9 cellular contexts compared by ENCODE assay signal in genomic region chr2:32220445-32220844, GRCh38. TPM values are rescaled to one million over a fixed set of nuclear protein-coding genes. Genes with fewer than 3 reads are reported as not detected.
"Had no signal": no experiment of that assay in that cellular context is flagged by ENCODE, and none has a peak within 500 bp of the region (broad histone marks: within the 10 kb centered on the region; RNA-seq: fewer than 3 reads in every experiment).

No MANE protein-coding gene starts in this region.

- DNase-seq: GDM1, GF-D8 had no signal

- H3K4me3 ChIP-seq: GM12878 had no signal

- FAIRE-seq: G401.6, GM12878, GM12891, GM12892, GM18507, GM19239 had no signal

- ATAC-seq: GM12878 had no signal

RNA-seq across cellular contexts. Expression of gene NLRC4, which starts 44.2 kb away (rescaled TPM):
- total RNA-seq: G401 had no signal
